Comparison of ENCODE assay signal across 32 cellular contexts in the genomic region with DNA sequence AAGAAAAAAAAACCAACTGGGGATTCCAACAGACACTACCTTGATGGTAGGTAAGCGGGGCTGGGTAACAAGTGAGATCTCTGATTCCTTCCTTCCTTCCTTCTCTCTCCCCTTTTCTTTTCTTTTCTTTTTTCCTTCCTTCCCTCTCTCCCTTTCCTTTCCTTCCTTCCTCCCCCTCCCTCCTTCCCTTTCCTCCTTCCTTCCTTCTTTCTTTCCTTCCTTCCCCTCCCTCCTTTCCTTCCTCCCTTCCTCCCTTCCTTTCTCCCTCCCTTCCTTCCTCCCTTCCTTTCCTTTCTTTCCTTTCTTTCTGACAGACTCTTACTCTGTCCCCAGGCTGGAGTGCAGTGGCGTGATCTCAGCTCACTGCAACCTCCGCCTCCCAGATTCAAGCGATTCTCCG. TPM values are rescaled to one million over a fixed set of nuclear protein-coding genes. Genes with fewer than 3 reads are reported as not detected.
"Had no signal": no experiment of that assay in that cellular context is flagged by ENCODE, and none has a peak within 500 bp of the region (broad histone marks: within the 10 kb centered on the region; RNA-seq: fewer than 3 reads in every experiment).

No MANE protein-coding gene starts in this region.

- H3K4me1 Mint-ChIP-seq: endodermal cell had no signal

- H3K4me1 ChIP-seq: colonic mucosa, esophagus muscularis mucosa, esophagus squamous epithelium, foreskin keratinocyte, gastrocnemius medialis, gastroesophageal sphincter, heart left ventricle, heart right ventricle had no signal

- H3K27ac ChIP-seq: colonic mucosa, coronary artery, dorsolateral prefrontal cortex, epithelial cell of prostate, esophagus muscularis mucosa, esophagus squamous epithelium, foreskin keratinocyte, gastrocnemius medialis, gastroesophageal sphincter, heart left ventricle, heart right ventricle had no signal

- H3K4me3 Mint-ChIP-seq: dendritic cell treated with granulocyte-macrophage colony-stimulating factor and Interleukin-4, amounts not matched to agents 40 ng/mL and 50 ng/mL, for 4 days; effector memory CD8-positive, alpha-beta T cell; endodermal cell had no signal

- H3K27me3 Mint-ChIP-seq: dendritic cell treated with granulocyte-macrophage colony-stimulating factor and Interleukin-4, amounts not matched to agents 40 ng/mL and 50 ng/mL, for 4 days; effector memory CD8-positive, alpha-beta T cell had no signal

- ATAC-seq: effector memory CD8-positive, alpha-beta T cell; esophagus mucosa; foreskin keratinocyte; gastrocnemius medialis; gastroesophageal sphincter; heart left ventricle; heart right ventricle had no signal

- H3K27ac Mint-ChIP-seq: dendritic cell treated with granulocyte-macrophage colony-stimulating factor and Interleukin-4, amounts not matched to agents 40 ng/mL and 50 ng/mL, for 4 days; effector memory CD8-positive, alpha-beta T cell; endodermal cell had no signal

- FAIRE-seq: colon, endometrium, endothelial cell of umbilical vein, frontal cortex had no signal

- H3K4me3 ChIP-seq: colonic mucosa, coronary artery, dorsolateral prefrontal cortex, esophagus muscularis mucosa, esophagus squamous epithelium, gastrocnemius medialis, gastroesophageal sphincter, heart left ventricle, heart right ventricle had no signal

- H3K27me3 ChIP-seq: colonic mucosa, dorsolateral prefrontal cortex, esophagus muscularis mucosa, esophagus squamous epithelium, foreskin keratinocyte, gastrocnemius medialis, gastroesophageal sphincter, heart left ventricle, heart right ventricle had no signal

- DNase-seq: colonic mucosa; cortex of kidney; dermis blood vessel endothelial cell; dorsolateral prefrontal cortex; effector CD4-positive, alpha-beta T cell; effector CD8-positive, alpha-beta T cell; effector memory CD4-positive, alpha-beta T cell; effector memory CD8-positive, alpha-beta T cell; endodermal cell; erythroblast; esophagus squamous epithelium; foreskin fibroblast; foreskin keratinocyte; foreskin melanocyte; gastrocnemius medialis; glutamatergic neuron; head of caudate nucleus; heart left ventricle; heart right ventricle had no signal

- H3K36me3 ChIP-seq: colonic mucosa had no signal

RNA-seq across cellular contexts. Expression of a gene that starts 20.0 kb away (rescaled TPM):
- total RNA-seq: colonic mucosa, dermis blood vessel endothelial cell, endodermal cell, endothelial cell of umbilical vein, epithelial cell of proximal tubule, esophagus mucosa, esophagus muscularis mucosa, esophagus squamous epithelium, fibroblast of villous mesenchyme, gastrocnemius medialis, glomerular endothelial cell had no signal
- polyA plus RNA-seq: endothelial cell of umbilical vein, foreskin keratinocyte, heart left ventricle had no signal
